In the genomic region with DNA sequence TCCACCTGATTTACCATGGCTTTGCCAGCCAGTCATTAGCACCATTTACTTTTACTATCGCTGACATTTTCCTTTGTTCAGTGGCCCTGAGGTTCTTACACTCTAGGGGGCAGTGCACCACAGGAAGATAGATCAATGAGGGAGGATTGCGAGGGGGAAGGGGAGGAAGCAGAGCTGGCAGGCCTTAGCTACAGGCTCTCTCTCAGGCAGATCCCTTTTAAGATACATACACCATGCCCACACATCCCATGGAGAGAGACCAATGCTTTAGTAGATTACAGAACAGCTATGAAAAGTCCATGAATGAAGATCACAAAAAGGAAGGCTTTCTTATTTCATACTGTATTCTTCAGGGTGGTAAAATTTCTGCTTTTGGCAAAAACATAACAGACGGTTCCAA, we compare ENCODE assay signal across 8 cellular contexts. TPM values are rescaled to one million over a fixed set of nuclear protein-coding genes. Genes with fewer than 3 reads are reported as not detected.
A peak's percentile ranks its signal among the peaks of the same experiment; 100 is the strongest.
DNase-seq lines count a peak whose midpoint lies in the region; ATAC-seq and TF ChIP-seq lines count a peak whose summit lies in the region.

No MANE protein-coding gene starts in this region.

- ATAC-seq in GM21381 (IDR thresholded peaks at IDR 0.05; ENCODE audit: unreplicated experiment): peak; percentile 80
- ATAC-seq in naive thymus-derived CD8-positive, alpha-beta T cell: peak; percentile 97

- peak; percentile 62 for TF ChIP-seq CTCF in HL-60 (IDR thresholded peaks at IDR 0.05; ENCODE audit: insufficient read depth, low read length)
- peak; percentile 96 for TF ChIP-seq CTCF in epithelial cell of proximal tubule (conservative IDR thresholded peaks at IDR 0.05; ENCODE audit: low read depth, low read length)
- peak; percentile 29 to 43 for TF ChIP-seq CTCF in tibial artery (IDR thresholded peaks at IDR 0.05)

- no peaks in the 10 kb centered on the region for H3K9me3 Mint-ChIP-seq in naive thymus-derived CD8-positive, alpha-beta T cell

- POLR2A ChIA-PET in naive thymus-derived CD8-positive, alpha-beta T cell (lab: Charles Lee): interaction anchor here (0.7 to 3.4 kb wide), 3 partner anchors 49 to 83 kb away, joined by 3 to 16 read pairs (median 10); a partner anchor contains a TSS

- peaks cover 0 to 10% (median 3%) of the 10 kb centered on the region in 4 donors for H3K4me1 ChIP-seq in tibial artery

- in situ Hi-C loops in Caki2 (cut with HindIII; ENCODE audit: low pct_unique_long_range_greater_than_20kb, low sequenced_read_pairs): no loop called here

- intact Hi-C loops in tibial artery (cut with DNase I; ENCODE audit: low total_unique reads): loop anchor here (5.0 kb wide), 1 partner anchor 102 kb away; a partner anchor contains a TSS

- H3K27me3 ChIP-seq in HL-60 (ENCODE audit: insufficient read depth, poor library complexity, severe bottlenecking) (no peaks in the 10 kb centered on the region), tibial artery (no peaks in the 10 kb centered on the region)

- no peak overlapping the region for H3K4me3 Mint-ChIP-seq in naive thymus-derived CD8-positive, alpha-beta T cell

- no peaks in the 10 kb centered on the region for H3K9me3 ChIP-seq in tibial artery

- peak overlapping the region in 9 of 10 donors; percentile 44 to 83 (median 71) for H3K27ac Mint-ChIP-seq in naive thymus-derived CD8-positive, alpha-beta T cell

- H3K36me3 Mint-ChIP-seq in naive thymus-derived CD8-positive, alpha-beta T cell: peaks cover 0 to 47% (median 0%) of the 10 kb centered on the region in 3 donors

- H3K27me3 Mint-ChIP-seq in naive thymus-derived CD8-positive, alpha-beta T cell: no peaks in the 10 kb centered on the region

- no peak overlapping the region for H3K27ac ChIP-seq in HL-60 (replicated peaks)
- H3K27ac ChIP-seq in tibial artery: no peak overlapping the region

- DNase-seq in Caki2 (ENCODE audit: low read depth) (peak; percentile 66), HL-60 (ENCODE audit: low read depth in 1 of 2, low spot score in 1 of 2) (peak; percentile 35 to 85), NOMO-1 (lab: John Stamatoyannopoulos, UW; ENCODE audit: unreplicated experiment in 2 of 2) (peak; percentile 30 to 68), activated T-cell treated with anti-CD3 and anti-CD28 coated beads for 24 hours (ENCODE audit: low read depth) (peak; percentile 34), epithelial cell of proximal tubule (ENCODE audit: low read depth) (no peak), tibial artery (peak; percentile 57 to 65)
- peak; percentile 22 to 83 (median 62) for DNase-seq in naive thymus-derived CD8-positive, alpha-beta T cell

- peaks cover 7 to 36% (median 16%) of the 10 kb centered on the region in 3 donors for H3K36me3 ChIP-seq in tibial artery

- H3K4me3 ChIP-seq in HL-60 (replicated peaks; ENCODE audit: insufficient read depth, low read length): no peak overlapping the region
- H3K4me3 ChIP-seq in epithelial cell of proximal tubule (ENCODE audit: low read depth, low read length): no peak overlapping the region
- H3K4me3 ChIP-seq in tibial artery: no peak overlapping the region

- H3K4me1 Mint-ChIP-seq in naive thymus-derived CD8-positive, alpha-beta T cell: peaks cover 4 to 8% (median 6%) of the 10 kb centered on the region in 4 donors

RNA-seq across cellular contexts. Expression of a gene that starts 47.4 kb away (rescaled TPM):
- 1.6 and 1.7 TPM in 2 replicates for total RNA-seq in Caki2 (2014; rRNA removed; shearing (Covaris generic); ENCODE audit: low replicate concordance)
- total RNA-seq in epithelial cell of proximal tubule: 9.7 and 12.2 TPM in 2 replicates
- total RNA-seq in naive thymus-derived CD8-positive, alpha-beta T cell: 10 to 100 TPM; 65.4 to 68.0 TPM
- polyA plus RNA-seq in naive thymus-derived CD8-positive, alpha-beta T cell: 10 to 100 TPM; 16.4 to 30.0 (median 20.3) TPM

RNA-seq across cellular contexts. Expression of a gene that starts 53.6 kb away (rescaled TPM):
- not detected in 2 replicates for total RNA-seq in Caki2 (2014; rRNA removed; shearing (Covaris generic); ENCODE audit: low replicate concordance)
- not detected in 2 replicates for total RNA-seq in epithelial cell of proximal tubule
- total RNA-seq in naive thymus-derived CD8-positive, alpha-beta T cell: not detected
- polyA plus RNA-seq in naive thymus-derived CD8-positive, alpha-beta T cell: not detected

Comparison
In these comparisons a context has a peak if more than half of its experiments do, and no peak if none do; other contexts are left out.
1. CTCF ChIP-seq: peak in every context shown above with its lines; median percentile 96 in epithelial cell of proximal tubule; 62 in HL-60; 36 in tibial artery.